Comparison of ENCODE assay signal across 9 cellular contexts in genomic region chr2:111659361-111660281, GRCh38.
DNase-seq lines count a peak whose midpoint lies in the region; ATAC-seq, FAIRE-seq and TF ChIP-seq lines count a peak whose summit lies in the region.
"Had no signal": no experiment of that assay in that cellular context is flagged by ENCODE, and none has a peak within 500 bp of the region (broad histone marks: within the 10 kb centered on the region; RNA-seq: fewer than 3 reads in every experiment).

No MANE protein-coding gene starts in this region.

- intact Hi-C loops in CD8-positive, alpha-beta T cell (cut with DNase I, micrococcal nuclease) = loop anchor here in 1 of 2 experiments (1.0 kb wide), 1 partner anchor 17 kb away; no protein-coding TSS in a partner anchor
- intact Hi-C loops in activated T-helper 1 cell treated with anti-CD3 and anti-CD28 coated beads, Interleukin-12 subunit alpha, Interleukin-12 subunit beta, Interleukin-2, Interleukin-4 antibody, amounts not matched to agents 30 ng/mL and 10 ng/mL and 1 ng/mL, durations not matched to agents 14 hours and 24 hours and 36 hours (cut with micrococcal nuclease) = loop anchor here (5.0 kb wide), 1 partner anchor 38 kb away; no protein-coding TSS in a partner anchor

- FAIRE-seq in RCC 7860 (lab: Jason Lieb, UNC) = peak; percentile 88

- ATAC-seq in CD8-positive, alpha-beta T cell = no peak

- H3K27ac ChIP-seq in CD8-positive, alpha-beta T cell (ENCODE audit: low read depth, low read length) = no peak overlapping the region

- CTCF ChIA-PET in CD8-positive, alpha-beta T cell (lab: Charles Lee) = interaction anchor here (0.9 kb wide), 1 partner anchor 19 kb away, joined by 3 read pairs; no protein-coding TSS in a partner anchor

- H3K27me3 Mint-ChIP-seq in CD8-positive, alpha-beta T cell (ENCODE audit: low read depth) = no peaks in the 10 kb centered on the region
- H3K27me3 Mint-ChIP-seq in activated T-helper 1 cell treated with anti-CD3 and anti-CD28 coated beads, Interleukin-12 subunit alpha, Interleukin-12 subunit beta, Interleukin-2, Interleukin-4 antibody, amounts not matched to agents 30 ng/mL and 10 ng/mL and 1 ng/mL, durations not matched to agents 14 hours and 24 hours and 36 hours (ENCODE audit: insufficient read depth) = peaks cover 30% of the 10 kb centered on the region

- H3K4me1 Mint-ChIP-seq in CD8-positive, alpha-beta T cell (ENCODE audit: low read depth) = no peaks in the 10 kb centered on the region
- peaks cover 52% of the 10 kb centered on the region for H3K4me1 Mint-ChIP-seq in activated T-helper 1 cell treated with anti-CD3 and anti-CD28 coated beads, Interleukin-12 subunit alpha, Interleukin-12 subunit beta, Interleukin-2, Interleukin-4 antibody, amounts not matched to agents 30 ng/mL and 10 ng/mL and 1 ng/mL, durations not matched to agents 14 hours and 24 hours and 36 hours (ENCODE audit: low read depth)

- no peak for TF ChIP-seq CTCF in retinal pigment epithelial cell (conservative IDR thresholded peaks at IDR 0.05; ENCODE audit: low read depth, low read length)
- TF ChIP-seq CTCF in CD8-positive, alpha-beta T cell (IDR thresholded peaks at IDR 0.05) = no peak

- no peaks in the 10 kb centered on the region for H3K36me3 ChIP-seq in CD8-positive, alpha-beta T cell (ENCODE audit: insufficient read depth, low read length)

- H3K9me3 Mint-ChIP-seq in CD8-positive, alpha-beta T cell = no peaks in the 10 kb centered on the region
- H3K9me3 Mint-ChIP-seq in activated T-helper 1 cell treated with anti-CD3 and anti-CD28 coated beads, Interleukin-12 subunit alpha, Interleukin-12 subunit beta, Interleukin-2, Interleukin-4 antibody, amounts not matched to agents 30 ng/mL and 10 ng/mL and 1 ng/mL, durations not matched to agents 14 hours and 24 hours and 36 hours = no peaks in the 10 kb centered on the region

- H3K4me3 ChIP-seq in retinal pigment epithelial cell (ENCODE audit: low read length) = no peak overlapping the region
- no peak overlapping the region for H3K4me3 ChIP-seq in CD8-positive, alpha-beta T cell (ENCODE audit: low read depth, low read length)

- H3K27ac Mint-ChIP-seq in CD8-positive, alpha-beta T cell = no peak overlapping the region
- no peak overlapping the region for H3K27ac Mint-ChIP-seq in activated T-helper 1 cell treated with anti-CD3 and anti-CD28 coated beads, Interleukin-12 subunit alpha, Interleukin-12 subunit beta, Interleukin-2, Interleukin-4 antibody, amounts not matched to agents 30 ng/mL and 10 ng/mL and 1 ng/mL, durations not matched to agents 14 hours and 24 hours and 36 hours

- no peaks in the 10 kb centered on the region for H3K36me3 Mint-ChIP-seq in CD8-positive, alpha-beta T cell
- peaks cover 3% of the 10 kb centered on the region for H3K36me3 Mint-ChIP-seq in activated T-helper 1 cell treated with anti-CD3 and anti-CD28 coated beads, Interleukin-12 subunit alpha, Interleukin-12 subunit beta, Interleukin-2, Interleukin-4 antibody, amounts not matched to agents 30 ng/mL and 10 ng/mL and 1 ng/mL, durations not matched to agents 14 hours and 24 hours and 36 hours (ENCODE audit: low read depth)
- H3K36me3 Mint-ChIP-seq: IgD-negative memory B cell had no signal

- DNase-seq in GOT3 (lab: John Stamatoyannopoulos, UW) (peak; percentile 43), RCC 7860 (ENCODE audit: low spot score) (peak; percentile 89), fibroblast of the conjunctiva (ENCODE audit: low read depth) (peak; percentile 90), retinal pigment epithelial cell (ENCODE audit: low read depth) (peak; percentile 96), GM19240 (ENCODE audit: insufficient read length, low spot score) (no peak), NCI-H128 (lab: John Stamatoyannopoulos, UW; ENCODE audit: unreplicated experiment) (no peak)
- no peak for DNase-seq in CD8-positive, alpha-beta T cell
- DNase-seq in activated T-helper 1 cell treated with anti-CD3 and anti-CD28 coated beads, Interleukin-12 subunit alpha, Interleukin-12 subunit beta, Interleukin-2, Interleukin-4 antibody, amounts not matched to agents 30 ng/mL and 10 ng/mL and 1 ng/mL, durations not matched to agents 14 hours and 24 hours and 36 hours (ENCODE audit: low spot score) = no peak

- H3K9me3 ChIP-seq in CD8-positive, alpha-beta T cell (ENCODE audit: low read length) = no peaks in the 10 kb centered on the region

- no peaks in the 10 kb centered on the region for H3K27me3 ChIP-seq in CD8-positive, alpha-beta T cell (ENCODE audit: insufficient read depth, low read length)

- H3K4me1 ChIP-seq in CD8-positive, alpha-beta T cell (ENCODE audit: insufficient read depth, low read length) = no peaks in the 10 kb centered on the region

- POLR2A ChIA-PET in CD8-positive, alpha-beta T cell (lab: Charles Lee) = no interaction called here

- no peak overlapping the region for H3K4me3 Mint-ChIP-seq in CD8-positive, alpha-beta T cell
- no peak overlapping the region for H3K4me3 Mint-ChIP-seq in activated T-helper 1 cell treated with anti-CD3 and anti-CD28 coated beads, Interleukin-12 subunit alpha, Interleukin-12 subunit beta, Interleukin-2, Interleukin-4 antibody, amounts not matched to agents 30 ng/mL and 10 ng/mL and 1 ng/mL, durations not matched to agents 14 hours and 24 hours and 36 hours
- H3K4me3 Mint-ChIP-seq: IgD-negative memory B cell had no signal

Comparison
In these comparisons a context has a peak if more than half of its experiments do, and no peak if none do; other contexts are left out.
1. DNase-seq: peak in GOT3 (single experiment), RCC 7860 (single experiment), fibroblast of the conjunctiva (single experiment) and retinal pigment epithelial cell (single experiment); none in GM19240 (single experiment), NCI-H128 (single experiment), CD8-positive, alpha-beta T cell (0 of 7) and activated T-helper 1 cell treated with anti-CD3 and anti-CD28 coated beads, Interleukin-12 subunit alpha, Interleukin-12 subunit beta, Interleukin-2, Interleukin-4 antibody, amounts not matched to agents 30 ng/mL and 10 ng/mL and 1 ng/mL, durations not matched to agents 14 hours and 24 hours and 36 hours (single experiment).